Comparison of ENCODE assay signal across 28 cellular contexts in the genomic region with DNA sequence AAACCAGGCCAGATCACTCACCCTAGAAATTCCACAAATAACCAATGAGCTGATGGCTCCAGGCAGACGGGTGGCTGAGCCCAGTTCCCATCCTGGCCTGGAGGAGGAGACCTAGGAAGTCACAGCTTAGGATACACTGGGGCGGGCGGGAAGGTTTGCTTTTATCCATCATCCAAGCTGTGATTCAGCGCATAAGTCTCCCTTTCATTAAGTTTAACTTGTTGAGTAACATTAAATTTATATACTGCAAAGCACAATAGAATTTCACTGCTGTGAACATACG.
"Had no signal": no experiment of that assay in that cellular context is flagged by ENCODE, and none has a peak within 500 bp of the region (broad histone marks: within the 10 kb centered on the region; RNA-seq: fewer than 3 reads in every experiment).

No MANE protein-coding gene starts in this region.

- ATAC-seq: activated CD8-positive, alpha-beta T cell treated with anti-CD3 and anti-CD28 coated beads, Interleukin-2, amount 10 ng/mL, durations not matched to agents 7 days and 5 days; activated naive CD8-positive, alpha-beta T cell treated with anti-CD3 and anti-CD28 coated beads, Interleukin-2, amount 50 U/mL, for 24 hours; PC-3; Right ventricle myocardium inferior had no signal

- H3K9me3 Mint-ChIP-seq: activated CD4-positive, alpha-beta T cell treated with anti-CD3 and anti-CD28 coated beads, Interleukin-2, amount 10 ng/mL, durations not matched to agents 7 days and 5 days; activated naive CD4-positive, alpha-beta T cell treated with anti-CD3 and anti-CD28 coated beads, Interleukin-2, amount 10 ng/mL, durations not matched to agents 7 days and 5 days; activated naive CD8-positive, alpha-beta T cell treated with anti-CD3 and anti-CD28 coated beads, Interleukin-2, amount 50 U/mL, for 24 hours; activated T-cell treated with anti-CD3 and anti-CD28 coated beads, Interleukin-2, amount 50 U/mL, for 24 hours; activated T-helper 2 cell treated with anti-CD3 and anti-CD28 coated beads, Interferon-gamma antibody, Interleukin-2, Interleukin-4, amounts not matched to agents 10 μg/mL and 5 μg/mL and 100 μg/mL, durations not matched to agents 14 hours and 24 hours and 36 hours had no signal

- H3K27ac Mint-ChIP-seq: activated CD4-positive, alpha-beta T cell treated with anti-CD3 and anti-CD28 coated beads, Interleukin-2, amount 10 ng/mL, durations not matched to agents 7 days and 5 days; activated CD8-positive, alpha-beta T cell treated with anti-CD3 and anti-CD28 coated beads, Interleukin-2, amount 10 ng/mL, durations not matched to agents 7 days and 5 days; activated naive CD4-positive, alpha-beta T cell treated with anti-CD3 and anti-CD28 coated beads, Interleukin-2, amount 10 ng/mL, durations not matched to agents 7 days and 5 days; activated naive CD8-positive, alpha-beta T cell; activated naive CD8-positive, alpha-beta T cell treated with anti-CD3 and anti-CD28 coated beads, Interleukin-2, amount 50 U/mL, for 24 hours; activated T-cell treated with anti-CD3 and anti-CD28 coated beads, Interleukin-2, amount 50 U/mL, for 24 hours; activated T-helper 2 cell treated with anti-CD3 and anti-CD28 coated beads, Interferon-gamma antibody, Interleukin-2, Interleukin-4, amounts not matched to agents 10 μg/mL and 5 μg/mL and 100 μg/mL, durations not matched to agents 14 hours and 24 hours and 36 hours had no signal

- H3K27ac ChIP-seq: RWPE1, WERI-Rb-1 had no signal

- DNase-seq: activated CD4-positive, alpha-beta T cell treated with anti-CD3 and anti-CD28 coated beads, Interleukin-2, amount 10 ng/mL, durations not matched to agents 7 days and 5 days; activated CD4-positive, alpha-beta T cell treated with anti-CD3 and anti-CD28 coated beads, Interleukin-2, amount 50 U/mL, for 48 hours; activated CD8-positive, alpha-beta T cell treated with anti-CD3 and anti-CD28 coated beads, Interleukin-2, amount 10 ng/mL, durations not matched to agents 7 days and 5 days; activated gamma-delta T cell; activated naive CD4-positive, alpha-beta T cell treated with anti-CD3 and anti-CD28 coated beads, Interleukin-2, amount 10 ng/mL, durations not matched to agents 7 days and 5 days; activated naive CD8-positive, alpha-beta T cell treated with anti-CD3 and anti-CD28 coated beads, Interleukin-2, amount 50 U/mL, for 24 hours; cerebellar nuclear complex; NCI-H1092 treated with DMSO at 0.1 percent for 48 hours; NCI-H1417; NCI-H146; NCI-H187; NCI-H2029 treated with DMSO at 0.1 percent for 48 hours; NCI-H2107; NCI-H2171; NCI-H510A; NCI-H526; NCI-H748 treated with DMSO at 0.1 percent for 48 hours; NK-92 treated with Interleukin-12 subunit alpha and Interleukin-12 subunit beta, amount 100 ng/mL, for 24 hours; SIG-M5; T1000; WERI-Rb-1 had no signal

- H3K36me3 Mint-ChIP-seq: brain had no signal

- H3K36me3 ChIP-seq: WERI-Rb-1 had no signal

- H3K27me3 Mint-ChIP-seq: activated CD4-positive, alpha-beta T cell treated with anti-CD3 and anti-CD28 coated beads, Interleukin-2, amount 10 ng/mL, durations not matched to agents 7 days and 5 days; activated naive CD4-positive, alpha-beta T cell treated with anti-CD3 and anti-CD28 coated beads, Interleukin-2, amount 10 ng/mL, durations not matched to agents 7 days and 5 days; activated naive CD8-positive, alpha-beta T cell; activated naive CD8-positive, alpha-beta T cell treated with anti-CD3 and anti-CD28 coated beads, Interleukin-2, amount 50 U/mL, for 24 hours; activated T-cell treated with anti-CD3 and anti-CD28 coated beads, Interleukin-2, amount 50 U/mL, for 24 hours; brain had no signal

- H3K4me3 Mint-ChIP-seq: activated CD4-positive, alpha-beta T cell treated with anti-CD3 and anti-CD28 coated beads, Interleukin-2, amount 10 ng/mL, durations not matched to agents 7 days and 5 days; activated CD8-positive, alpha-beta T cell treated with anti-CD3 and anti-CD28 coated beads, Interleukin-2, amount 10 ng/mL, durations not matched to agents 7 days and 5 days; activated naive CD4-positive, alpha-beta T cell treated with anti-CD3 and anti-CD28 coated beads, Interleukin-2, amount 10 ng/mL, durations not matched to agents 7 days and 5 days; activated naive CD8-positive, alpha-beta T cell; activated naive CD8-positive, alpha-beta T cell treated with anti-CD3 and anti-CD28 coated beads, Interleukin-2, amount 50 U/mL, for 24 hours; activated T-cell treated with anti-CD3 and anti-CD28 coated beads, Interleukin-2, amount 50 U/mL, for 24 hours; brain had no signal
